Comparison of ENCODE assay signal across 27 cellular contexts in the genomic region with DNA sequence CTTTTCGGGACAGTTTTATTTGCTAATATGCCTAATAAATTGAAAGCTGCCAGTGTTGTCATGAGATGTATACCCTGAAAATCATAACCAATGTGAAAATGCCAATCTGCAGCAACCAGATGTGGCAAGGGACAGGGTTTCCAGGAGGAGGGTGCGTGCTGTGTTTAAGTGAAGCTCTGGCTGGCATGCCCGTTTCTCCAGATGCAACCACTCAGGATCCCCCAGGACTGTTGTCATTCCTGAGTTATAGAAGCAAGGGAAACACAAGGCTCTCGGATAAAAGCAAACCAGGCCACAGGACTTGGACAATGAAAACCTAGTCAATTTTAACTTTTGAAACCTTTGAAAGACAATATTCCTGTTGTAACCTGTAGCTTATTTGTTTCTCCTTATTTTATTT.
"Had no signal": no experiment of that assay in that cellular context is flagged by ENCODE, and none has a peak within 500 bp of the region (broad histone marks: within the 10 kb centered on the region; RNA-seq: fewer than 3 reads in every experiment).

No MANE protein-coding gene starts in this region.

- H3K27ac ChIP-seq: left ventricle myocardium inferior, neural progenitor cell, neutrophil, ovary, right atrium auricular region, right lobe of liver, stomach, testis, thyroid gland, transverse colon, upper lobe of left lung, vagina had no signal

- H3K36me3 ChIP-seq: left ventricle myocardium inferior, neural progenitor cell, neutrophil, ovary, right atrium auricular region, right lobe of liver, stomach, thyroid gland, transverse colon, upper lobe of left lung, vagina had no signal

- H3K9me3 ChIP-seq: left ventricle myocardium inferior, neutrophil, ovary, right atrium auricular region, right lobe of liver, stomach, testis, thyroid gland, transverse colon, upper lobe of left lung, vagina had no signal

- H3K4me1 ChIP-seq: right lobe of liver, stomach, testis, thyroid gland, transverse colon, upper lobe of left lung, vagina had no signal

- H2AFZ ChIP-seq: neural progenitor cell had no signal

- H3K27me3 ChIP-seq: ovary, right atrium auricular region, right lobe of liver, stomach, testis, thyroid gland, transverse colon, upper lobe of left lung, vagina had no signal

- DNase-seq: hippocampal formation; kidney; left colon; left ventricle myocardium inferior; mesendoderm; naive B cell; natural killer cell; nephron progenitor cell; occipital lobe; ovary; right lobe of liver; stimulated activated CD4-positive, alpha-beta T cell treated with anti-CD3 and anti-CD28 coated beads, Interleukin-12 subunit alpha, Interleukin-12 subunit beta, amount 100 ng/mL, for 4 hours; stimulated activated CD4-positive, alpha-beta T cell treated with anti-CD3 and anti-CD28 coated beads, Interleukin-15, amount 100 ng/mL, for 24 hours; stimulated activated CD4-positive, alpha-beta T cell treated with anti-CD3 and anti-CD28 coated beads, Interleukin-2, amount 100 ng/mL, for 24 hours; stimulated activated CD4-positive, alpha-beta T cell treated with anti-CD3 and anti-CD28 coated beads, Interleukin-4, amount 100 ng/mL, for 1 hour; stimulated activated naive B cell treated with anti-CD40 and anti-IgM and Interleukin-4, amounts not matched to agents 10 μg/mL and 1 μg/mL and 100 μg/mL, for 72 hours; stimulated activated naive CD8-positive, alpha-beta T cell treated with anti-CD3 and anti-CD28 coated beads, Interleukin-15, Interleukin-2, amounts not matched to agents 100 U/mL and 50 U/mL, for 24 hours; stomach; testis; thyroid gland; transverse colon; upper lobe of left lung had no signal

- H3K4me3 ChIP-seq: left ventricle myocardium inferior, lung, neural progenitor cell, ovary, right atrium auricular region, right lobe of liver, stomach, testis, thyroid gland, transverse colon, upper lobe of left lung, vagina had no signal

- H3K4me2 ChIP-seq: neural progenitor cell had no signal

- H3K9ac ChIP-seq: neural progenitor cell had no signal

- ATAC-seq: left colon; natural killer cell; right lobe of liver; stimulated activated naive CD8-positive, alpha-beta T cell treated with anti-CD3 and anti-CD28 coated beads, Interleukin-15, Interleukin-2, amounts not matched to agents 100 U/mL and 50 U/mL, for 24 hours had no signal
